1 cellular context compared by ENCODE assay signal in genomic region chr17:19359151-19359550, GRCh38.
TF ChIP-seq lines count a peak whose summit lies in the region.

No MANE protein-coding gene starts in this region.

TF ChIP-seq in IMR-90, 13 proteins besides CTCF, POLR2A, EP300 and RAD21:
- TF ChIP-seq SMC3 (IDR thresholded peaks at IDR 0.05; ENCODE audit: low read depth, low read length) (no peak), CHD1 (IDR thresholded peaks at IDR 0.05; ENCODE audit: low read depth, low read length) (no peak), FOS (IDR thresholded peaks at IDR 0.05; ENCODE audit: low read depth, low read length) (no peak)
